ENCODE assay signal across 12 cellular contexts in genomic region chr5:56172225-56172624, GRCh38.
DNase-seq lines count a peak whose midpoint lies in the region; ATAC-seq and TF ChIP-seq lines count a peak whose summit lies in the region.
"Had no signal": no experiment of that assay in that cellular context is flagged by ENCODE, and none has a peak within 500 bp of the region (broad histone marks: within the 10 kb centered on the region; RNA-seq: fewer than 3 reads in every experiment).

No MANE protein-coding gene starts in this region.

- ATAC-seq in left lung (no peak), right lobe of liver (no peak), HG02571 (IDR thresholded peaks at IDR 0.05; ENCODE audit: unreplicated experiment) (no peak)
- ATAC-seq: activated T-helper 17 cell treated with anti-CD3 and anti-CD28 coated beads, Interleukin-2, amount 50 U/mL, for 72 hours had no signal

- H3K36me3 ChIP-seq in left lung: no peaks in the 10 kb centered on the region
- H3K36me3 ChIP-seq in right lobe of liver: no peaks in the 10 kb centered on the region

- H3K9me3 ChIP-seq in left lung (no peaks in the 10 kb centered on the region), right lobe of liver (no peaks in the 10 kb centered on the region)

- no peak overlapping the region for H3K4me3 ChIP-seq in astrocyte of the cerebellum (ENCODE audit: low read depth, low read length)
- no peak overlapping the region for H3K4me3 ChIP-seq in left lung
- H3K4me3 ChIP-seq in right lobe of liver: no peak overlapping the region

- H3K4me1 ChIP-seq in left lung (peaks cover 20 to 80% of the 10 kb centered on the region in 2 donors), right lobe of liver (no peaks in the 10 kb centered on the region)

- DNase-seq in AML-193 (lab: John Stamatoyannopoulos, UW) (peak; percentile 15 to 23), HCEC 1CT (peak; percentile 72), astrocyte of the cerebellum (ENCODE audit: low read depth) (peak; percentile 49), left lung (no peak), right lobe of liver (no peak), OCI-M2 (lab: John Stamatoyannopoulos, UW; ENCODE audit: unreplicated experiment) (no peak), H4 (ENCODE audit: low spot score) (no peak)
- DNase-seq: erythroblast, NCI-H446, T-helper 9 cell had no signal

- 0% methylated on average over 1 of the region's 1 CpG for WGBS in right lobe of liver (ENCODE audit: insufficient coverage, low coverage, low lambda C conversion rate, missing lambda C conversion rate)

- intact Hi-C loops in left lung (cut with DNase I): no loop called here
- intact Hi-C loops in right lobe of liver (cut with DNase I): no loop called here

- no peak for TF ChIP-seq POLR2A in right lobe of liver (IDR thresholded peaks at IDR 0.05)

- in situ Hi-C loops in astrocyte of the cerebellum (cut with HindIII; ENCODE audit: low sequenced_read_pairs): no loop called here

- H3K27me3 ChIP-seq in left lung (no peaks in the 10 kb centered on the region), right lobe of liver (no peaks in the 10 kb centered on the region)

- H3K27ac ChIP-seq in left lung (peak overlapping the region; percentile 49 to 65), right lobe of liver (no peak overlapping the region)

- no peak for TF ChIP-seq CTCF in astrocyte of the cerebellum (IDR thresholded peaks at IDR 0.05; ENCODE audit: low read depth, low read length, missing control alignments)
- TF ChIP-seq CTCF in left lung (IDR thresholded peaks at IDR 0.05): no peak
- no peak for TF ChIP-seq CTCF in right lobe of liver (IDR thresholded peaks at IDR 0.05)

Comparison
In these comparisons a context has a peak if more than half of its experiments do, and no peak if none do; other contexts are left out.
1. DNase-seq: peak in AML-193 (2 of 2), HCEC 1CT (single experiment) and astrocyte of the cerebellum (single experiment); none in left lung (0 of 2), right lobe of liver (0 of 3), OCI-M2 (single experiment) and H4 (single experiment).
2. H3K27ac ChIP-seq: peak in left lung (2 of 2); none in right lobe of liver (0 of 3).